In the genomic region with DNA sequence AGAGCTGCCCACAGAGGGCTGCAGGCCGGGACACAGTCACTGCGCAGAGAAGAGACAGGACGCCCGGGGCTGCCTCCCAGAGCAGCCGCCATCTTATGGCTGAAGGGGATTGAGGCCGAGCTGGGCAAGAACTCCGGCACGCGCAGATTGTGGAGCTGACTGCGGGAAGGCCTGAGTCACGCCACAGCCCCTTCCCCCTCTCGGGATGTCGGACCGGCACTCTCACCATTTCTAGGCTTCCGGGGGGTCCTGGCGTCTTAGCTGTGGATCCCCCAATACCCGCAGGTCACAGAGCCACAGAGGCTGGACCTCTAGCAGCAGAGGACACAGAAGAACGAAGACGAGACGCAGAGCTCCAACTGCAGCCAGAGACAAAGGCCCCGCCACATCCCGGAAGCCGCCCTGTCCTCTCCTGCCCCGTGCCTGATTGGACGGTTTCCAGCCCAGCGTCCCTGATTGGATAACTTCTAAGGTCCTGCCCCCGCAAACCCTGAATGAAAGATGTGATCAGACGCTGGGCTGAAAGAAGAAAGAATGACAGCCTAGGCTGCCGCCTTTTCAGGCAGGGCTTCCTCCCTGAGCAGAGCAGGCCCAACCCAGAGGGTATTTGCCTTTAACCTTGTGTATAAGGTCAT, we compare ENCODE assay signal across 8 cellular contexts. TPM values are rescaled to one million over a fixed set of nuclear protein-coding genes. Genes with fewer than 3 reads are reported as not detected.
DNase-seq lines count a peak whose midpoint lies in the region; ATAC-seq and TF ChIP-seq lines count a peak whose summit lies in the region.

A gene (minus strand): TSS at position 373 of the 635 bp plus-strand sequence. CDS start 144 bp downstream, at position 229.

- DNase-seq in DMS 273 treated with DMSO at 0.1 percent for 48 hours (lab: John Stamatoyannopoulos, UW) (peak; percentile 91), LHCN-M2 (ENCODE audit: low read depth) (peak; percentile 95), T follicular helper cell (ENCODE audit: low read depth) (peak; percentile 90), adrenal gland (peak; percentile 97 to 99 (median 99)), cardiac septum (ENCODE audit: low spot score) (peak; percentile 98), tibial artery (peak; percentile 98)

- peak within 1 kb of the TSS; percentile 65 for H3K4me2 ChIP-seq in parathyroid adenoma (ENCODE audit: low read length)

- H3K4me3 ChIP-seq in adrenal gland (peak within 1 kb of the TSS; percentile 39 to 86 (median 60)), parathyroid adenoma (ENCODE audit: low read depth, low read length) (peak within 1 kb of the TSS; percentile 76), tibial artery (peak within 1 kb of the TSS; percentile 62 to 84)

- H3K36me3 ChIP-seq in adrenal gland (replicated peaks in 1 of 2) (no peaks in the 10 kb centered on the region), parathyroid adenoma (ENCODE audit: control insufficient read depth, insufficient read depth, low read length) (no peaks in the 10 kb centered on the region), tibial artery (peaks cover 0 to 15% (median 3%) of the 10 kb centered on the region in 3 donors)

- H3K9me3 ChIP-seq in adrenal gland (replicated peaks in 1 of 3): peaks cover 0 to 3% (median 0%) of the 10 kb centered on the region in 3 donors
- no peaks in the 10 kb centered on the region for H3K9me3 ChIP-seq in parathyroid adenoma (ENCODE audit: control insufficient read depth, low read length)
- H3K9me3 ChIP-seq in tibial artery: peaks cover 0 to 3% (median 0%) of the 10 kb centered on the region in 3 donors

- H2AFZ ChIP-seq in parathyroid adenoma: peak within 1 kb of the TSS; percentile 64

- intact Hi-C loops in adrenal gland (cut with DNase I): no loop called here
- intact Hi-C loops in cardiac septum (cut with DNase I): loop anchor here (1.0 to 10.0 kb wide), 2 partner anchors 16 to 71 kb away; a partner anchor contains a TSS
- intact Hi-C loops in tibial artery (cut with DNase I; ENCODE audit: low total_unique reads): loop anchor here (10.0 kb wide), 1 partner anchor 71 kb away; a partner anchor contains a TSS

- peak in 1 of 6 experiments; percentile 3 for TF ChIP-seq CTCF in adrenal gland (IDR thresholded peaks at IDR 0.05)
- TF ChIP-seq CTCF in parathyroid adenoma (IDR thresholded peaks at IDR 0.05): no peak
- TF ChIP-seq CTCF in tibial artery (IDR thresholded peaks at IDR 0.05): no peak

- 0 to 2% (median 0%) methylated on average over 8 to 29 of the region's 29 CpGs for WGBS in adrenal gland, 4 donors

- peak within 1 kb of the TSS; percentile 6 for H3K9ac ChIP-seq in parathyroid adenoma

- H3K4me1 ChIP-seq in adrenal gland (replicated peaks in 1 of 2) (peaks cover 5 to 16% of the 10 kb centered on the region in 2 donors), parathyroid adenoma (no peaks in the 10 kb centered on the region), tibial artery (peaks cover 0 to 12% (median 3%) of the 10 kb centered on the region in 4 donors)

- peak; percentile 75 to 97 for TF ChIP-seq POLR2A in adrenal gland (IDR thresholded peaks at IDR 0.05)

- ATAC-seq in GM21528 (IDR thresholded peaks at IDR 0.05; ENCODE audit: low FRiP score, unreplicated experiment): peak; percentile 98

- no peaks in the 10 kb centered on the region for H3K27me3 ChIP-seq in adrenal gland
- no peaks in the 10 kb centered on the region for H3K27me3 ChIP-seq in parathyroid adenoma (ENCODE audit: control insufficient read depth, insufficient read depth, low read length)
- H3K27me3 ChIP-seq in tibial artery: no peaks in the 10 kb centered on the region

- peak within 1 kb of the TSS; percentile 83 to 97 (median 91) for H3K27ac ChIP-seq in adrenal gland
- H3K27ac ChIP-seq in parathyroid adenoma: peak within 1 kb of the TSS; percentile 82
- H3K27ac ChIP-seq in tibial artery: peak within 1 kb of the TSS; percentile 86 to 87

- peaks cover 3% of the 10 kb centered on the region for H3K79me2 ChIP-seq in parathyroid adenoma

RNA-seq across cellular contexts. Expression of the gene that starts here (rescaled TPM):
- total RNA-seq in LHCN-M2 (2014; rRNA removed) (10.3 and 10.8 TPM in 2 replicates), adrenal gland (10 to 100 TPM in 7 of 8 donors, 1 to 10 TPM in 1; 9.6 to 31.7 (median 16.9) TPM), cardiac septum (6.3 TPM)
- polyA plus RNA-seq in LHCN-M2 (2012): 2.4 TPM
- polyA plus RNA-seq in adrenal gland: 10 to 100 TPM in 1 of 3 donors, 1 to 10 TPM in 2; 4.6 to 19.5 (median 8.9) TPM

Comparison
In these comparisons a context has a peak if more than half of its experiments do, and no peak if none do; other contexts are left out.
1. Peak in every context shown above with its lines: DNase-seq, ATAC-seq, H3K4me3 ChIP-seq and H3K27ac ChIP-seq.
2. intact Hi-C loops: an anchor here in cardiac septum (1.0 to 10.0 kb wide) and tibial artery (10.0 kb wide); none called in adrenal gland.